22 cellular contexts compared by ENCODE assay signal in the genomic region with DNA sequence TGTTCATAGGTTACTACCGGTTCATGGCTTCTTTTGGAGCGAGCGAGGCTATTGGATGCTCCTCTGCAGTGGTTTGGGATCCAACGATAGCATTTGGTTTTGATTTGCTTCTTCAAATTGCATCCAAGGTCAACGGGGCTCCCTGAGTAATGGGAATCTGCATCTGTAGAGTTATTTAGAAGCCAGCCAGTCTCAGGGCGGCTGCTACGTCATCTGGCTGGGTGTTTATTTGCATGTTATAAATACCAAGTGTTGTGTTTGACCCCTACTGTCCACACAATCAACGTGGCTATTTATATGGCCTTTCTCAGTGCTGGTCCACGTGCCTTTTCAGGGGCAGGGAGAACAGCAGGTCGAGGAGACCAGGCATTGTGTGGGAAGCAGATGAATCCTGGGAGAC.
DNase-seq lines count a peak whose midpoint lies in the region; ATAC-seq and TF ChIP-seq lines count a peak whose summit lies in the region.
"Had no signal": no experiment of that assay in that cellular context is flagged by ENCODE, and none has a peak within 500 bp of the region (broad histone marks: within the 10 kb centered on the region; RNA-seq: fewer than 3 reads in every experiment).

No MANE protein-coding gene starts in this region.

- no peaks in the 10 kb centered on the region for H4K20me1 ChIP-seq in KMS-11 (ENCODE audit: insufficient read depth)

- H3K9ac ChIP-seq in KMS-11: no peak overlapping the region

- ATAC-seq in GM21390 (IDR thresholded peaks at IDR 0.05; ENCODE audit: unreplicated experiment): no peak
- ATAC-seq in upper lobe of right lung: no peak
- ATAC-seq: activated CD8-positive, alpha-beta T cell treated with anti-CD3 and anti-CD28 coated beads for 36 hours; activated T-cell treated with anti-CD3 and anti-CD28 coated beads, Interleukin-2, amount 50 U/mL, for 72 hours had no signal

- peak overlapping the region; percentile 56; the same call in 1 of the 2 replicates for H3K4me2 ChIP-seq in KMS-11

- H3K27me3 ChIP-seq in KMS-11 (ENCODE audit: insufficient read depth, low read depth) (no peaks in the 10 kb centered on the region), upper lobe of right lung (no peaks in the 10 kb centered on the region)
- H3K27me3 ChIP-seq: breast epithelium, upper lobe of left lung had no signal

- H3K4me1 ChIP-seq in KMS-11 (ENCODE audit: low read depth, poor library complexity, severe bottlenecking): peaks cover 39% of the 10 kb centered on the region
- peaks cover 7% of the 10 kb centered on the region for H3K4me1 ChIP-seq in upper lobe of right lung
- H3K4me1 ChIP-seq: breast epithelium had no signal

- no peaks in the 10 kb centered on the region for H3K36me3 ChIP-seq in KMS-11 (ENCODE audit: insufficient read depth)
- no peaks in the 10 kb centered on the region for H3K36me3 ChIP-seq in upper lobe of right lung
- H3K36me3 ChIP-seq: breast epithelium, upper lobe of left lung had no signal

- no peaks in the 10 kb centered on the region for H3K9me3 ChIP-seq in upper lobe of right lung
- H3K9me3 ChIP-seq: breast epithelium, upper lobe of left lung had no signal

- no peak overlapping the region for H3K4me3 ChIP-seq in AG10803 (ENCODE audit: low read length)
- H3K4me3 ChIP-seq in KMS-11 (IDR thresholded peaks at IDR 0.05; ENCODE audit: insufficient read depth, low read depth, low read length): no peak overlapping the region
- H3K4me3 ChIP-seq in upper lobe of right lung: no peak overlapping the region
- H3K4me3 ChIP-seq: breast epithelium, upper lobe of left lung had no signal

- intact Hi-C loops in upper lobe of right lung (cut with DNase I): no loop called here

- TF ChIP-seq CTCF in AG10803 (conservative IDR thresholded peaks at IDR 0.05; ENCODE audit: low read length): no peak
- TF ChIP-seq CTCF in KMS-11 (conservative IDR thresholded peaks at IDR 0.05; ENCODE audit: low read depth, low read length): no peak
- no peak for TF ChIP-seq CTCF in upper lobe of right lung (IDR thresholded peaks at IDR 0.05)

- DNase-seq in AG10803 (ENCODE audit: low read depth): peak; percentile 88
- peak; percentile 37 for DNase-seq in globus pallidus (ENCODE audit: low spot score)
- peak; percentile 34 for DNase-seq in pons (ENCODE audit: low spot score)
- no peak for DNase-seq in NCI-H524 treated with DMSO at 0.1 percent for 48 hours (lab: John Stamatoyannopoulos, UW)
- DNase-seq in upper lobe of right lung: no peak
- DNase-seq in activated CD4-positive, alpha-beta T cell treated with anti-CD3 and anti-CD28 coated beads, Interleukin-2, amount 50 U/mL, for 48 hours: no peak
- DNase-seq: ACHN; activated CD8-positive, alpha-beta T cell treated with anti-CD3 and anti-CD28 coated beads for 36 hours; activated T-cell treated with anti-CD3 and anti-CD28 coated beads, Interleukin-2, amount 50 U/mL, for 72 hours; dermis blood vessel endothelial cell; EL; H7; islet precursor cell; Kasumi-1; NCI-H1092 treated with DMSO at 0.1 percent for 48 hours; NCI-H2081; stimulated activated naive CD4-positive, alpha-beta T cell treated with Interleukin-2 at 50 U/mL for 16 hours; upper lobe of left lung had no signal

- H2AFZ ChIP-seq in KMS-11 (ENCODE audit: low read depth): no peak overlapping the region

- H3K79me2 ChIP-seq in KMS-11 (ENCODE audit: insufficient read depth, low read depth): no peaks in the 10 kb centered on the region

- H3K27ac ChIP-seq in KMS-11 (no peak overlapping the region), upper lobe of right lung (no peak overlapping the region)
- H3K27ac ChIP-seq: upper lobe of left lung, VCaP had no signal

Comparison
In these comparisons a context has a peak if more than half of its experiments do, and no peak if none do; other contexts are left out.
1. DNase-seq: peak in AG10803 (single experiment), globus pallidus (single experiment) and pons (single experiment); none in NCI-H524 treated with DMSO at 0.1 percent for 48 hours (single experiment), upper lobe of right lung (single experiment) and activated CD4-positive, alpha-beta T cell treated with anti-CD3 and anti-CD28 coated beads, Interleukin-2, amount 50 U/mL, for 48 hours (0 of 2).